Comparison of ENCODE assay signal across 1 cellular context in the genomic region with DNA sequence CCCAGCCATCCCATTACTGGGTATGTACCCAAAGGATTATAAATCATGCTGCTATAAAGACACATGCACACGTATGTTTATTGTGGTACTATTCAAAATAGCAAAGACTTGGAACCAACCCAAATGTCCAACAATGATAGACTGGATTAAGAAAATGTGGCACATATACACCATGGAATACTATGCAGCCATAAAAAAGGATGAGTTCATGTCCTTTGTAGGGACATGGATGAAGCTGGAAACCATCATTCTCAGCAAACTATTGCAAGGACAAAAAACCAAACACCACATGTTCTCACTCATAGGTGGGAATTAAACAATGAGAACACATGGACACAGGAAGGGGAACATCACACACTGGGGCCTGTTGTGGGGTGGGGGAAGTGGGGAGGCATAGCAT.
TF ChIP-seq lines count a peak whose summit lies in the region.
"Not testable (repeated sequence)": the region's sequence is repeated elsewhere in the genome, so short reads cannot be mapped to it uniquely, and the experiment has no call there.

No MANE protein-coding gene starts in this region.

- POLR2A ChIA-PET in HEK293 (lab: Yijun Ruan, JAX): not testable (repeated sequence)

- H3K4me1 ChIP-seq in HEK293 (ENCODE audit: control insufficient read depth, insufficient read depth, low read length): not testable (repeated sequence)

- H3K4me3 ChIP-seq in HEK293 (ENCODE audit: low read depth, low read length): not testable (repeated sequence)

- not testable (repeated sequence) for H3K27ac ChIP-seq in HEK293 (ENCODE audit: extremely low read depth, low read depth, low read length)

- not testable (repeated sequence) for H3K9me3 ChIP-seq in HEK293 (ENCODE audit: control insufficient read depth, insufficient read depth, low read depth, low read length)

- not testable (repeated sequence) for TF ChIP-seq CTCF in HEK293 (tag by site-specific recombination; IDR thresholded peaks at IDR 0.05)

- CTCF ChIA-PET in HEK293 (lab: Yijun Ruan, JAX): not testable (repeated sequence)

- H3K36me3 ChIP-seq in HEK293 (ENCODE audit: control insufficient read depth in 2 of 2, insufficient read depth in 1 of 2, low read length in 2 of 2): not testable (repeated sequence)

TF ChIP-seq in HEK293, 187 proteins besides CTCF, POLR2A, EP300 and RAD21:
- TF ChIP-seq, protein P1, sequence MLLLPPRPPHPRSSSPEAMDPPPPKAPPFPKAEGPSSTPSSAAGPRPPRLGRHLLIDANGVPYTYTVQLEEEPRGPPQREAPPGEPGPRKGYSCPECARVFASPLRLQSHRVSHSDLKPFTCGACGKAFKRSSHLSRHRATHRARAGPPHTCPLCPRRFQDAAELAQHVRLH (tag by site-specific recombination; IDR thresholded peaks at IDR 0.05): 0 out of 2 replicates have a peak, but pooled peaks have one; percentile 54
- TF ChIP-seq ZNF146 (tag by site-specific recombination; IDR thresholded peaks at IDR 0.05): peak; percentile 94
TF ChIP-seq in HEK293: peak in this region for 2; not testable (repeated sequence) for 185.
